10 cellular contexts compared by ENCODE assay signal in genomic region chr6:31246051-31246495, GRCh38. TPM values are rescaled to one million over a fixed set of nuclear protein-coding genes. Genes with fewer than 3 reads are reported as not detected.
DNase-seq lines count a peak whose midpoint lies in the region; ATAC-seq and TF ChIP-seq lines count a peak whose summit lies in the region.
"Had no signal": no experiment of that assay in that cellular context is flagged by ENCODE, and none has a peak within 500 bp of the region (broad histone marks: within the 10 kb centered on the region; RNA-seq: fewer than 3 reads in every experiment).

No MANE protein-coding gene starts in this region.

- H3K4me3 ChIP-seq in breast epithelium, result no peak overlapping the region
- H3K4me3 ChIP-seq in left lung, result no peak overlapping the region
- no peak overlapping the region for H3K4me3 ChIP-seq in vagina
- no peak overlapping the region for H3K4me3 ChIP-seq in right cardiac atrium (ENCODE audit: low read length)

- intact Hi-C loops in breast epithelium (cut with DNase I; ENCODE audit: low total_unique reads) (no loop called here), left lung (cut with DNase I) (no loop called here), vagina (cut with DNase I) (no loop called here), right cardiac atrium (cut with DNase I) (no loop called here)

- TF ChIP-seq POLR2A in breast epithelium (IDR thresholded peaks at IDR 0.05) (no peak), vagina (IDR thresholded peaks at IDR 0.05) (no peak)

- H3K4me1 ChIP-seq in breast epithelium (no peaks in the 10 kb centered on the region), left lung (no peaks in the 10 kb centered on the region), vagina (no peaks in the 10 kb centered on the region), right cardiac atrium (ENCODE audit: control insufficient read depth, insufficient read depth, low read length) (no peaks in the 10 kb centered on the region)

- no peaks in the 10 kb centered on the region for H3K36me3 ChIP-seq in breast epithelium
- no peaks in the 10 kb centered on the region for H3K36me3 ChIP-seq in left lung
- H3K36me3 ChIP-seq in vagina, result no peaks in the 10 kb centered on the region

- peak; percentile 25 for DNase-seq in AG09319 (ENCODE audit: extremely low read depth, low read depth)
- DNase-seq in LHCN-M2 (ENCODE audit: low read depth), result peak; percentile 88
- peak in 1 of 2 donors; percentile 30 for DNase-seq in breast epithelium (ENCODE audit: low spot score in 2 of 2)
- DNase-seq in left lung, result no peak
- no peak for DNase-seq in vagina (ENCODE audit: extremely low spot score in 2 of 2)
- no peak for DNase-seq in GF-D8 (lab: John Stamatoyannopoulos, UW)
- DNase-seq in right cardiac atrium, result no peak
- DNase-seq: CD4-positive, alpha-beta T cell; NCI-H1694 had no signal

- TF ChIP-seq CTCF in AG09319 (IDR thresholded peaks at IDR 0.05; ENCODE audit: low read depth, low read length), result no peak
- TF ChIP-seq CTCF in breast epithelium (IDR thresholded peaks at IDR 0.05), result no peak
- no peak for TF ChIP-seq CTCF in left lung (IDR thresholded peaks at IDR 0.05)
- no peak for TF ChIP-seq CTCF in vagina (IDR thresholded peaks at IDR 0.05)

- peaks cover 0 to 3% of the 10 kb centered on the region in 2 donors for H3K9me3 ChIP-seq in breast epithelium
- peaks cover 0 to 15% of the 10 kb centered on the region in 2 donors for H3K9me3 ChIP-seq in left lung
- no peaks in the 10 kb centered on the region for H3K9me3 ChIP-seq in vagina
- no peaks in the 10 kb centered on the region for H3K9me3 ChIP-seq in right cardiac atrium (ENCODE audit: control insufficient read depth, low read length)

- no peaks in the 10 kb centered on the region for H3K27me3 ChIP-seq in breast epithelium
- H3K27me3 ChIP-seq in left lung, result no peaks in the 10 kb centered on the region
- H3K27me3 ChIP-seq in vagina, result no peaks in the 10 kb centered on the region
- H3K27me3 ChIP-seq in right cardiac atrium (ENCODE audit: control insufficient read depth, insufficient read depth), result no peaks in the 10 kb centered on the region

- H3K27ac ChIP-seq in breast epithelium (peak overlapping the region; percentile 16 to 34), left lung (no peak overlapping the region), vagina (no peak overlapping the region), right cardiac atrium (ENCODE audit: low read length) (no peak overlapping the region)

- 57% methylated on average over 2 of the region's 2 CpGs for WGBS in right cardiac atrium

- ATAC-seq in left lung, result peak; percentile 94
- ATAC-seq in GM19035 (IDR thresholded peaks at IDR 0.05; ENCODE audit: unreplicated experiment), result no peak
- ATAC-seq in right cardiac atrium, result no peak

RNA-seq across cellular contexts. Expression of gene HLA-C, which starts 25.8 kb away (rescaled TPM):
- total RNA-seq in LHCN-M2 (2014; rRNA removed), result 269 and 279 TPM in 2 replicates
- 294 TPM for polyA plus RNA-seq in LHCN-M2 (2012)
- 100 to 1,000 TPM; 206 to 546 (median 359) TPM for total RNA-seq in breast epithelium
- 1,000 to 10,000 TPM in 1 of 2 donors, 100 to 1,000 TPM in 1; 780 to 1,825 TPM for total RNA-seq in left lung
- total RNA-seq in vagina, result 639 TPM
- 100 to 1,000 TPM; 183 to 425 (median 325) TPM for total RNA-seq in right cardiac atrium
- 276 TPM for polyA plus RNA-seq in right cardiac atrium

Comparison
In these comparisons a context has a peak if more than half of its experiments do, and no peak if none do; other contexts are left out.
1. DNase-seq: peak in AG09319 (single experiment) and LHCN-M2 (single experiment); none in left lung (0 of 2), vagina (0 of 2), GF-D8 (single experiment) and right cardiac atrium (0 of 3).
2. H3K27ac ChIP-seq: peak in breast epithelium (2 of 2); none in left lung (0 of 2), vagina (single experiment) and right cardiac atrium (single experiment).